In genomic region chr12:130954544-130954831, GRCh38 we compare ENCODE assay signal across 13 cellular contexts. TPM values are rescaled to one million over a fixed set of nuclear protein-coding genes. Genes with fewer than 3 reads are reported as not detected.
DNase-seq lines count a peak whose midpoint lies in the region; TF ChIP-seq lines count a peak whose summit lies in the region.
"Had no signal": no experiment of that assay in that cellular context is flagged by ENCODE, and none has a peak within 500 bp of the region (broad histone marks: within the 10 kb centered on the region; RNA-seq: fewer than 3 reads in every experiment).

No MANE protein-coding gene starts in this region.

- H3K4me2 ChIP-seq in hepatocyte (peak overlapping the region; percentile 81), parathyroid adenoma (ENCODE audit: low read length) (peak overlapping the region; percentile 60)

- POLR2A ChIA-PET in MCF 10A (lab: Yijun Ruan, JAX): no interaction called here

- H3K4me3 ChIP-seq in breast epithelium (peak overlapping the region; percentile 41 to 65 (median 65)), hepatocyte (peak overlapping the region; percentile 27), parathyroid adenoma (ENCODE audit: low read depth, low read length) (no peak overlapping the region), vagina (peak overlapping the region; percentile 48 to 51)

- H3K36me3 Mint-ChIP-seq in MCF 10A (ENCODE audit: insufficient read depth, unreplicated experiment): peaks cover 4% of the 10 kb centered on the region

- WGBS in hepatocyte (ENCODE audit: low lambda C conversion rate, missing lambda C conversion rate): 77% methylated on average over 9 of the region's 9 CpGs

- TF ChIP-seq CTCF in breast epithelium (IDR thresholded peaks at IDR 0.05): no peak
- no peak for TF ChIP-seq CTCF in MCF 10A (IDR thresholded peaks at IDR 0.05; ENCODE audit: unreplicated experiment)
- TF ChIP-seq CTCF in hepatocyte (IDR thresholded peaks at IDR 0.05; ENCODE audit: poor library complexity): no peak
- no peak for TF ChIP-seq CTCF in parathyroid adenoma (IDR thresholded peaks at IDR 0.05)
- TF ChIP-seq CTCF in vagina (IDR thresholded peaks at IDR 0.05): no peak

- no peak overlapping the region for H2AFZ ChIP-seq in hepatocyte
- H2AFZ ChIP-seq in parathyroid adenoma: peak overlapping the region; percentile 65

- no peaks in the 10 kb centered on the region for H3K9me2 ChIP-seq in hepatocyte (replicated peaks; ENCODE audit: insufficient read depth)

- H3K4me1 ChIP-seq in breast epithelium (no peaks in the 10 kb centered on the region), hepatocyte (ENCODE audit: insufficient read depth) (peaks cover 34% of the 10 kb centered on the region), parathyroid adenoma (no peaks in the 10 kb centered on the region), vagina (peaks cover 30% of the 10 kb centered on the region)

- H3K27ac Mint-ChIP-seq in MCF 10A (ENCODE audit: low read depth, unreplicated experiment): no peak overlapping the region

- H3K9me3 ChIP-seq in breast epithelium: no peaks in the 10 kb centered on the region
- H3K9me3 ChIP-seq in hepatocyte (ENCODE audit: low read depth): no peaks in the 10 kb centered on the region
- H3K9me3 ChIP-seq in parathyroid adenoma (ENCODE audit: control insufficient read depth, low read length): no peaks in the 10 kb centered on the region
- H3K9me3 ChIP-seq in vagina: no peaks in the 10 kb centered on the region

- BruUV-seq in MCF 10A (replicated peaks; lab: Mats Ljungman, UMichigan): no TSS peak

- H3K9me3 Mint-ChIP-seq in MCF 10A (ENCODE audit: unreplicated experiment): no peaks in the 10 kb centered on the region

- no peak overlapping the region for H3K9ac ChIP-seq in parathyroid adenoma

- CTCF ChIA-PET in MCF 10A (lab: Yijun Ruan, JAX): no interaction called here

- no peak overlapping the region for H3K4me3 Mint-ChIP-seq in MCF 10A (ENCODE audit: unreplicated experiment)

- peaks cover 7% of the 10 kb centered on the region for H3K4me1 Mint-ChIP-seq in MCF 10A (ENCODE audit: insufficient read depth, unreplicated experiment)

- no peaks in the 10 kb centered on the region for H4K20me1 ChIP-seq in hepatocyte (ENCODE audit: insufficient read depth, poor library complexity, severe bottlenecking)

- H3K27me3 ChIP-seq in breast epithelium (peaks cover 0 to 17% of the 10 kb centered on the region in 2 donors), hepatocyte (no peaks in the 10 kb centered on the region), parathyroid adenoma (ENCODE audit: control insufficient read depth, insufficient read depth, low read length) (no peaks in the 10 kb centered on the region), vagina (no peaks in the 10 kb centered on the region)

- H3K27ac ChIP-seq in breast epithelium (peak overlapping the region in 1 of 2 donors; percentile 1), hepatocyte (peak overlapping the region; percentile 20), parathyroid adenoma (no peak overlapping the region), vagina (peak overlapping the region; percentile 75)

- H3K36me3 ChIP-seq in breast epithelium (no peaks in the 10 kb centered on the region), hepatocyte (replicated peaks; ENCODE audit: insufficient read depth, low read depth) (no peaks in the 10 kb centered on the region), parathyroid adenoma (ENCODE audit: control insufficient read depth, insufficient read depth, low read length) (no peaks in the 10 kb centered on the region), vagina (no peaks in the 10 kb centered on the region)

- intact Hi-C loops in breast epithelium (cut with DNase I; ENCODE audit: low total_unique reads) (no loop called here), MCF 10A (cut with micrococcal nuclease) (no loop called here), vagina (cut with DNase I) (no loop called here)

- peaks cover 3% of the 10 kb centered on the region for H3K79me2 ChIP-seq in hepatocyte
- H3K79me2 ChIP-seq in parathyroid adenoma: no peaks in the 10 kb centered on the region

- DNase-seq in breast epithelium (ENCODE audit: low spot score in 2 of 2) (no peak), MCF 10A (ENCODE audit: unreplicated experiment) (no peak), hepatocyte (ENCODE audit: low spot score) (no peak), vagina (ENCODE audit: extremely low spot score in 2 of 2) (no peak), DMS79 treated with DMSO at 0.1 percent for 48 hours (lab: John Stamatoyannopoulos, UW) (no peak)
- DNase-seq in stimulated activated CD4-positive, alpha-beta T cell treated with anti-CD3 and anti-CD28 coated beads, Interleukin-4, amount 100 ng/mL, for 1 hour: no peak
- DNase-seq in activated CD4-positive, alpha-beta T cell treated with anti-CD3 and anti-CD28 coated beads, Interleukin-2, amount 50 U/mL, for 4 hours: no peak
- DNase-seq: amygdala; NCI-H2171 treated with DMSO at 0.1 percent for 48 hours; stimulated activated CD4-positive, alpha-beta T cell treated with anti-CD3 and anti-CD28 coated beads, Interleukin-1b, Interleukin-23, amount 100 ng/mL, for 48 hours; stimulated activated naive CD4-positive, alpha-beta T cell treated with Interleukin-2 at 50 U/mL for 16 hours; T1000 had no signal

- H3K27me3 Mint-ChIP-seq in MCF 10A (ENCODE audit: insufficient read depth, unreplicated experiment): peaks cover 29% of the 10 kb centered on the region

- TF ChIP-seq POLR2A in breast epithelium (IDR thresholded peaks at IDR 0.05) (no peak), vagina (IDR thresholded peaks at IDR 0.05) (no peak)

RNA-seq across cellular contexts. Expression of gene ADGRD1, which starts 0.8 kb away (rescaled TPM):
- total RNA-seq in breast epithelium (10 to 100 TPM; 11.6 to 47.5 (median 18.7) TPM), MCF 10A (2022) (0.68 and 1.3 TPM in 2 replicates), hepatocyte (14.2 and 18.5 TPM in 2 replicates), vagina (35.8 TPM)
- polyA plus RNA-seq in hepatocyte: 12.7 and 18.1 TPM in 2 replicates
